ENCODE assay signal across 8 cellular contexts in the genomic region with DNA sequence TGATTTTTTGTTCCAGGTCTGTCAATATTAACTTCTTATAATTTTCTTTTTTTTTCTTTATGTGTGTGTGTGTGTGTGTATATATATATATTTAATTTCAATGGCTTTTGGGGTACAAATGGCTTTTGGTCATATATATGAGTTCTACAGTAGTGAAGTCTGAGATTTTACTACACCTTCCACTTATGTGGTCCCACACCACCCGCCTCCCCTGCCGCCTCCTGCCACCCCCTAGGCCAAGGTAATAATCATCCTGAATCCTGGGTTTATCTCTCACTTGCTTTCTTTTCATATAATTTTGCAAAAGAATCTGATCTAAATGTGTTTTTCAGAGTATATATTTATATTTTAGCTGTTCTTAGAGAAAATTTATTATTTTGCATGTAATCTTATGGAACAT. TPM values are rescaled to one million over a fixed set of nuclear protein-coding genes. Genes with fewer than 3 reads are reported as not detected.
DNase-seq lines count a peak whose midpoint lies in the region; ATAC-seq and TF ChIP-seq lines count a peak whose summit lies in the region.

No MANE protein-coding gene starts in this region.

- no peaks in the 10 kb centered on the region for H3K27me3 Mint-ChIP-seq in natural killer cell treated with Interleukin-12 subunit alpha and Interleukin-12 subunit beta and Interleukin-15 and Interleukin-18, amount 100 ng/mL, for 72 hours

- TF ChIP-seq CTCF in left ventricle myocardium inferior (IDR thresholded peaks at IDR 0.05; ENCODE audit: borderline replicate concordance), result no peak
- TF ChIP-seq CTCF in coronary artery (IDR thresholded peaks at IDR 0.05), result no peak

- DNase-seq in left ventricle myocardium inferior, result no peak
- DNase-seq in cardiac septum (ENCODE audit: low spot score), result no peak
- no peak for DNase-seq in coronary artery (ENCODE audit: low spot score)
- DNase-seq in natural killer cell treated with Interleukin-12 subunit alpha and Interleukin-12 subunit beta and Interleukin-15 and Interleukin-18, amount 100 ng/mL, for 72 hours (ENCODE audit: low spot score), result peak; percentile 25
- DNase-seq in HPDE6-E6E7 (ENCODE audit: extremely low spot score), result no peak
- DNase-seq in NAMALWA (ENCODE audit: low spot score), result no peak
- DNase-seq in NK-92 treated with Interleukin-12 subunit alpha and Interleukin-12 subunit beta, amount 100 ng/mL, for 24 hours (lab: John Stamatoyannopoulos, UW), result no peak
- no peak for DNase-seq in activated CD4-positive, alpha-beta T cell treated with anti-CD3 and anti-CD28 coated beads for 48 hours

- no peaks in the 10 kb centered on the region for H3K27me3 ChIP-seq in left ventricle myocardium inferior (ENCODE audit: low read depth)

- no peaks in the 10 kb centered on the region for H3K9me3 Mint-ChIP-seq in natural killer cell treated with Interleukin-12 subunit alpha and Interleukin-12 subunit beta and Interleukin-15 and Interleukin-18, amount 100 ng/mL, for 72 hours

- H3K9me3 ChIP-seq in left ventricle myocardium inferior (replicated peaks), result no peaks in the 10 kb centered on the region

- peaks cover 99% of the 10 kb centered on the region for H3K4me1 ChIP-seq in left ventricle myocardium inferior

- peaks cover 16% of the 10 kb centered on the region for H3K36me3 Mint-ChIP-seq in natural killer cell treated with Interleukin-12 subunit alpha and Interleukin-12 subunit beta and Interleukin-15 and Interleukin-18, amount 100 ng/mL, for 72 hours

- peak overlapping the region; percentile 73 for H3K27ac ChIP-seq in left ventricle myocardium inferior (replicated peaks)
- H3K27ac ChIP-seq in coronary artery, result peak overlapping the region in 1 of 2 donors; percentile 68

- peaks cover 75% of the 10 kb centered on the region for H3K36me3 ChIP-seq in left ventricle myocardium inferior

- no peak overlapping the region for H3K4me3 Mint-ChIP-seq in natural killer cell treated with Interleukin-12 subunit alpha and Interleukin-12 subunit beta and Interleukin-15 and Interleukin-18, amount 100 ng/mL, for 72 hours

- no peak for ATAC-seq in natural killer cell treated with Interleukin-12 subunit alpha and Interleukin-12 subunit beta and Interleukin-15 and Interleukin-18, amount 100 ng/mL, for 72 hours

- H3K27ac Mint-ChIP-seq in natural killer cell treated with Interleukin-12 subunit alpha and Interleukin-12 subunit beta and Interleukin-15 and Interleukin-18, amount 100 ng/mL, for 72 hours, result peak overlapping the region; percentile 99 to 100

- intact Hi-C loops in left ventricle myocardium inferior (cut with micrococcal nuclease) (no loop called here), cardiac septum (cut with DNase I) (no loop called here)

- H3K4me1 Mint-ChIP-seq in natural killer cell treated with Interleukin-12 subunit alpha and Interleukin-12 subunit beta and Interleukin-15 and Interleukin-18, amount 100 ng/mL, for 72 hours (ENCODE audit: low read depth in 2 of 2), result peaks cover 75 to 79% of the 10 kb centered on the region in 2 donors

- H3K4me3 ChIP-seq in left ventricle myocardium inferior (peak overlapping the region; percentile 80), coronary artery (peak overlapping the region; percentile 49)

RNA-seq across cellular contexts. Expression of a gene that starts 11.1 kb away (rescaled TPM):
- total RNA-seq in left ventricle myocardium inferior (405 TPM), cardiac septum (668 TPM)
- total RNA-seq in natural killer cell treated with Interleukin-12 subunit alpha and Interleukin-12 subunit beta and Interleukin-15 and Interleukin-18, amount 100 ng/mL, for 72 hours, result 100 to 1,000 TPM; 432 to 571 TPM

RNA-seq across cellular contexts. Expression of a gene that starts 47.2 kb away (rescaled TPM):
- total RNA-seq in left ventricle myocardium inferior (8.4 TPM), cardiac septum (14.4 TPM)
- total RNA-seq in natural killer cell treated with Interleukin-12 subunit alpha and Interleukin-12 subunit beta and Interleukin-15 and Interleukin-18, amount 100 ng/mL, for 72 hours, result 10 to 100 TPM; 50.5 to 68.4 TPM

RNA-seq across cellular contexts. Expression of a gene that starts 51.2 kb away (rescaled TPM):
- total RNA-seq in left ventricle myocardium inferior (5.0 TPM), cardiac septum (10.5 TPM)
- total RNA-seq in natural killer cell treated with Interleukin-12 subunit alpha and Interleukin-12 subunit beta and Interleukin-15 and Interleukin-18, amount 100 ng/mL, for 72 hours, result 10 to 100 TPM; 10.8 to 12.6 TPM
